In the genomic region with DNA sequence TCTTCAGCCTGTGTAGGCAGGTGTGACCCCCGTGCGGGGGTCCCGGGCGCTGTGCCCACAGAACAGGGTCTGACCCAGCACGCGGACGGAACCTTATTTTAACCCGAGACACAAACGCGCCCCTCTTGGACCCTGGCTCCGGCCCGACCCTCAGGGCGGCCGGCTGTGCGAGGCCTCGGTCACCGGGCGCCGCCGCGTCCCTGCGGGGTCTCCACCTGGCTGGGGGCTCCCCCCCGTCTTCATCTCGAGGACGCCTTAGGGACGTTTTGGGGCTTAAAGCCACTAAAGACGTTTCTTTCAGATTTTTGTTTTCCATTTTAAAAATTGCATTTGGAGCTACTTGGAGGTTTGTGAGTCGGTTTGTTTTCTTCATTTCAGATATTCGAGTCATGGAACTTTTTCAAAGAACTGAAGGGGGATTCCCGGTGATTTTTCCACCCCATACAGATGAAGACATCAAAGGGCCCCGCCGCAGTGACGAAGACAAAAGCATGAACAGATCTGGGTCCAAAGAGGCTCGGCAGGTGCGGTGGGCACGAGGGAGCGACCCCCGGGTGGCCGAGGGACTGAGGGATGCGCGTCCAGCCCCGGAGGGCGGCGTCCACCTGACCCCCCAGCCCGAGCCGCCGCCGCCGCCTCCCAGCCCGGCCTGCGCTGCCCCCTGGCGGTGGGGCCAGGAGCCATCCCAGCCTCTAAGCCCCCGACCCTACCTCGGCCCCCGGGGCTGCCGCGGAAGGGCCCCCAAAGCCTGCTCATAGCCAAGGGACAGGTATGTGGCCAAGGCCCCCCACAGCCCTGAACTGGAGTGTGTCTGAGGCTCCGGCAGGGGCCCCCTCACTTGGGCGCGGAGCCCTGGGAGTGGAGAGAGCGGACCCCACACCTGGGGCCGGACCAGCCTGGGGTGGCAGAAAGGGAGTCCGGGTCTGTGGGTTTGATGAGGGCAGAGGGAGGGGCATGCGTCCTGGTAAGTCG, we compare ENCODE assay signal across 1 cellular context.
TF ChIP-seq lines count a peak whose summit lies in the region.

No MANE protein-coding gene starts in this region.

TF ChIP-seq in WTC11, 78 proteins besides CTCF, POLR2A, EP300 and RAD21 (continued from another document):
- TF ChIP-seq, protein P1, sequence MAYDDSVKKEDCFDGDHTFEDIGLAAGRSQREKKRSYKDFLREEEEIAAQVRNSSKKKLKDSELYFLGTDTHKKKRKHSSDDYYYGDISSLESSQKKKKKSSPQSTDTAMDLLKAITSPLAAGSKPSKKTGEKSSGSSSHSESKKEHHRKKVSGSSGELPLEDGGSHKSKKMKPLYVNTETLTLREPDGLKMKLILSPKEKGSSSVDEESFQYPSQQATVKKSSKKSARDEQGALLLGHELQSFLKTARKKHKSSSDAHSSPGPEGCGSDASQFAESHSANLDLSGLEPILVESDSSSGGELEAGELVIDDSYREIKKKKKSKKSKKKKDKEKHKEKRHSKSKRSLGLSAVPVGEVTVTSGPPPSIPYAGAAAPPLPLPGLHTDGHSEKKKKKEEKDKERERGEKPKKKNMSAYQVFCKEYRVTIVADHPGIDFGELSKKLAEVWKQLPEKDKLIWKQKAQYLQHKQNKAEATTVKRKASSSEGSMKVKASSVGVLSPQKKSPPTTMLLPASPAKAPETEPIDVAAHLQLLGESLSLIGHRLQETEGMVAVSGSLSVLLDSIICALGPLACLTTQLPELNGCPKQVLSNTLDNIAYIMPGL (CRISPR knock-in tag; IDR thresholded peaks at IDR 0.05): peak; percentile 39; the same call in 1 of the 2 replicates
- TF ChIP-seq, protein P2, sequence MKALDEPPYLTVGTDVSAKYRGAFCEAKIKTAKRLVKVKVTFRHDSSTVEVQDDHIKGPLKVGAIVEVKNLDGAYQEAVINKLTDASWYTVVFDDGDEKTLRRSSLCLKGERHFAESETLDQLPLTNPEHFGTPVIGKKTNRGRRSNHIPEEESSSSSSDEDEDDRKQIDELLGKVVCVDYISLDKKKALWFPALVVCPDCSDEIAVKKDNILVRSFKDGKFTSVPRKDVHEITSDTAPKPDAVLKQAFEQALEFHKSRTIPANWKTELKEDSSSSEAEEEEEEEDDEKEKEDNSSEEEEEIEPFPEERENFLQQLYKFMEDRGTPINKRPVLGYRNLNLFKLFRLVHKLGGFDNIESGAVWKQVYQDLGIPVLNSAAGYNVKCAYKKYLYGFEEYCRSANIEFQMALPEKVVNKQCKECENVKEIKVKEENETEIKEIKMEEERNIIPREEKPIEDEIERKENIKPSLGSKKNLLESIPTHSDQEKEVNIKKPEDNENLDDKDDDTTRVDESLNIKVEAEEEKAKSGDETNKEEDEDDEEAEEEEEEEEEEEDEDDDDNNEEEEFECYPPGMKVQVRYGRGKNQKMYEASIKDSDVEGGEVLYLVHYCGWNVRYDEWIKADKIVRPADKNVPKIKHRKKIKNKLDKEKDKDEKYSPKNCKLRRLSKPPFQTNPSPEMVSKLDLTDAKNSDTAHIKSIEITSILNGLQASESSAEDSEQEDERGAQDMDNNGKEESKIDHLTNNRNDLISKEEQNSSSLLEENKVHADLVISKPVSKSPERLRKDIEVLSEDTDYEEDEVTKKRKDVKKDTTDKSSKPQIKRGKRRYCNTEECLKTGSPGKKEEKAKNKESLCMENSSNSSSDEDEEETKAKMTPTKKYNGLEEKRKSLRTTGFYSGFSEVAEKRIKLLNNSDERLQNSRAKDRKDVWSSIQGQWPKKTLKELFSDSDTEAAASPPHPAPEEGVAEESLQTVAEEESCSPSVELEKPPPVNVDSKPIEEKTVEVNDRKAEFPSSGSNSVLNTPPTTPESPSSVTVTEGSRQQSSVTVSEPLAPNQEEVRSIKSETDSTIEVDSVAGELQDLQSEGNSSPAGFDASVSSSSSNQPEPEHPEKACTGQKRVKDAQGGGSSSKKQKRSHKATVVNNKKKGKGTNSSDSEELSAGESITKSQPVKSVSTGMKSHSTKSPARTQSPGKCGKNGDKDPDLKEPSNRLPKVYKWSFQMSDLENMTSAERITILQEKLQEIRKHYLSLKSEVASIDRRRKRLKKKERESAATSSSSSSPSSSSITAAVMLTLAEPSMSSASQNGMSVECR (CRISPR knock-in tag; IDR thresholded peaks at IDR 0.05; ENCODE audit: borderline replicate concordance): no peak
- no peak for TF ChIP-seq NR1H2 (CRISPR knock-in tag; IDR thresholded peaks at IDR 0.05)
- no peak for TF ChIP-seq CREB1 (CRISPR knock-in tag; IDR thresholded peaks at IDR 0.05)
- no peak for TF ChIP-seq GABPB1 (CRISPR knock-in tag; IDR thresholded peaks at IDR 0.05)
- no peak for TF ChIP-seq MYBL2 (CRISPR knock-in tag; IDR thresholded peaks at IDR 0.05)
- TF ChIP-seq ZNF317 (CRISPR knock-in tag; IDR thresholded peaks at IDR 0.05; ENCODE audit: borderline replicate concordance, low read depth): no peak
- TF ChIP-seq MXD4 (CRISPR knock-in tag; IDR thresholded peaks at IDR 0.05; ENCODE audit: borderline replicate concordance): no peak
